Comparison of ENCODE assay signal across 8 cellular contexts in the genomic region with DNA sequence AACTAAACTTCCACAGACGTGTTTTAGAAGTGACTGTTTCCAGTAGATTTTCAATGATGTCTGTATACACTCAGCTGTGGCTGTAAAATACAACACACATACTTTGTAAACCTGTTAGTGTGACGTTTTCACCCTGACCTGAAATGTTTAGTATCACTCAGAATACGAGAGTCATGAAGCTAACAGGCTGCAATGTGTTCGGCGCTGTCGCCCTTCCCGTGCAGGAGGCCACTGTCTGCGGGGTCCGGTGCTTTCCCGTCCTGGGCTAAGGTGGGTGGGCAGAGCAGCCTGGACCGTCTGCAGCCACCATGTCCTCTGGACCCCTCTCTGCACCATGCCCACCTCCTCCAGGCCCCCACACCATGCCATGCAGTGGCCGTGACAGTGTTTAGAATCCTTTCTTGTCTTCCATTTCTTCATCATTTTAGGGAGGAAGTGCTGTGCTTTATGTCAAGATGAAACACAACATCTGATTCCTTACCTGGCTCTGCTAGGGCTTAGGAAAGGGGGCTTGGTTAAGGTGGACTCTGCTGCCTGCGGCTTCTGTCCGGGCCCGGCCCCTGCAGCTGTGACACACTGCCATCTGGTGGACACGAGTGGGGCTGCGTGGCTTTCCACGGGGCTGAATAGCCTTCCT. TPM values are rescaled to one million over a fixed set of nuclear protein-coding genes. Genes with fewer than 3 reads are reported as not detected.
DNase-seq lines count a peak whose midpoint lies in the region; ATAC-seq and TF ChIP-seq lines count a peak whose summit lies in the region.

No MANE protein-coding gene starts in this region.

- peak; percentile 98 for TF ChIP-seq CTCF in neural progenitor cell (IDR thresholded peaks at IDR 0.05)
- TF ChIP-seq CTCF in stomach (IDR thresholded peaks at IDR 0.05): peak in 6 of 7 experiments; percentile 65 to 96 (median 95)

- H3K4me1 Mint-ChIP-seq in neural progenitor cell: peaks cover 1% of the 10 kb centered on the region

- no peak overlapping the region for H3K27ac Mint-ChIP-seq in neural progenitor cell

- H3K4me3 ChIP-seq in neural progenitor cell (no peak overlapping the region), stomach (no peak overlapping the region)

- no peaks in the 10 kb centered on the region for H3K4me1 ChIP-seq in neural progenitor cell
- peaks cover 29 to 67% (median 49%) of the 10 kb centered on the region in 4 donors for H3K4me1 ChIP-seq in stomach

- no peak overlapping the region for H2AFZ ChIP-seq in neural progenitor cell (replicated peaks)

- H4K20me1 ChIP-seq in neural progenitor cell (ENCODE audit: low read depth): peaks cover 5% of the 10 kb centered on the region

- H3K9ac ChIP-seq in neural progenitor cell: no peak overlapping the region

- H3K4me3 Mint-ChIP-seq in neural progenitor cell: no peak overlapping the region

- WGBS in stomach, 5 donors: 36 to 42% (median 39%) methylated on average over 16 to 18 of the region's 18 CpGs

- H3K27me3 Mint-ChIP-seq in neural progenitor cell (ENCODE audit: insufficient read depth, low read depth): peaks cover 3% of the 10 kb centered on the region

- H3K36me3 Mint-ChIP-seq in neural progenitor cell: peaks cover 19% of the 10 kb centered on the region

- H3K9me3 ChIP-seq in neural progenitor cell (ENCODE audit: low read depth) (no peaks in the 10 kb centered on the region), stomach (no peaks in the 10 kb centered on the region)

- no peaks in the 10 kb centered on the region for H3F3A ChIP-seq in neural progenitor cell (ENCODE audit: low read depth)

- no peak for TF ChIP-seq EP300 in stomach (IDR thresholded peaks at IDR 0.05)

- intact Hi-C loops in stomach (cut with DNase I; ENCODE audit: low total_unique reads): loop anchor here (5.0 to 10.0 kb wide), 2 partner anchors 72 to 160 kb away; no protein-coding TSS in a partner anchor

- ATAC-seq in HG02970 (IDR thresholded peaks at IDR 0.05; ENCODE audit: low FRiP score, unreplicated experiment) (peak; percentile 54), HG03139 (IDR thresholded peaks at IDR 0.05; ENCODE audit: unreplicated experiment) (no peak)

- H3K9me3 Mint-ChIP-seq in neural progenitor cell: no peaks in the 10 kb centered on the region

- DNase-seq in DMS53 treated with DMSO at 0.1 percent for 48 hours (lab: John Stamatoyannopoulos, UW; ENCODE audit: unreplicated experiment) (peak; percentile 62), activated T-helper 1 cell treated with Interleukin-2 at 50 U/mL for 16 hours (ENCODE audit: low read depth) (peak; percentile 63), fibroblast of gingiva (ENCODE audit: low read depth) (peak; percentile 38), neural progenitor cell (ENCODE audit: low spot score) (peak; percentile 71), stomach (peak; percentile 83)

- no peak overlapping the region for H3K4me2 ChIP-seq in neural progenitor cell

- H3K36me3 ChIP-seq in neural progenitor cell (no peaks in the 10 kb centered on the region), stomach (peaks cover 10 to 36% (median 28%) of the 10 kb centered on the region in 4 donors)

- H3K27ac ChIP-seq in neural progenitor cell (no peak overlapping the region), stomach (peak overlapping the region; percentile 30 to 87 (median 57))

- H3K27me3 ChIP-seq in neural progenitor cell (no peaks in the 10 kb centered on the region), stomach (no peaks in the 10 kb centered on the region)

- H3K79me2 ChIP-seq in neural progenitor cell (ENCODE audit: low read depth): no peaks in the 10 kb centered on the region

- TF ChIP-seq POLR2A in stomach (IDR thresholded peaks at IDR 0.05): no peak

TF ChIP-seq in PFSK-1, 5 proteins besides CTCF, POLR2A, EP300 and RAD21:
- no peak for TF ChIP-seq REST (IDR thresholded peaks at IDR 0.05; ENCODE audit: insufficient read depth in 1 of 2, low read depth in 2 of 2, low read length in 2 of 2)
- TF ChIP-seq FOXP2 (optimal IDR thresholded peaks at IDR 0.05; ENCODE audit: borderline replicate concordance, extremely low read depth, extremely low read length, insufficient read depth): peak; percentile 56

RNA-seq across cellular contexts. Expression of gene RBM44, which starts 53.8 kb away (rescaled TPM):
- polyA plus RNA-seq in PFSK-1 (2012; ENCODE audit: insufficient read length, low read depth): not detected
- 0.30 and 0.34 TPM in 2 replicates for total RNA-seq in neural progenitor cell (ENCODE audit: low replicate concordance)
- total RNA-seq in stomach: 1 to 10 TPM in 3 of 5 donors, under 1 TPM in 1, not detected in 1; under 0.01 to 2.4 (median 1.9) TPM
- polyA plus RNA-seq in stomach: under 1 TPM in 1 of 3 donors, not detected in 2; 0.35 TPM
